Comparison of ENCODE assay signal across 9 cellular contexts in genomic region chr14:90658541-90658967, GRCh38.
DNase-seq lines count a peak whose midpoint lies in the region; ATAC-seq and TF ChIP-seq lines count a peak whose summit lies in the region.
"Had no signal": no experiment of that assay in that cellular context is flagged by ENCODE, and none has a peak within 500 bp of the region (broad histone marks: within the 10 kb centered on the region; RNA-seq: fewer than 3 reads in every experiment).

No MANE protein-coding gene starts in this region.

- 71 to 77% methylated on average over 5 to 8 of the region's 8 CpGs for WGBS in transverse colon (ENCODE audit: low coverage in 1 of 2), 2 donors

- H3K27ac ChIP-seq in lower lobe of right lung (no peak overlapping the region), transverse colon (no peak overlapping the region)

- H3K27me3 ChIP-seq in lower lobe of right lung (ENCODE audit: low read depth) (no peaks in the 10 kb centered on the region), transverse colon (no peaks in the 10 kb centered on the region)

- H3K4me1 ChIP-seq in lower lobe of right lung = peaks cover 24% of the 10 kb centered on the region
- H3K4me1 ChIP-seq in transverse colon = peaks cover 2 to 24% (median 21%) of the 10 kb centered on the region in 4 donors

- in situ Hi-C loops in transverse colon (cut with MboI; ENCODE audit: low pct_ligation_motif_present in 1 of 4, low pct_unique_long_range_greater_than_20kb in 1 of 4, low sequenced_read_pairs in 3 of 4) = no loop called here

- intact Hi-C loops in lower lobe of right lung (cut with DNase I) (no loop called here), transverse colon (cut with DNase I; ENCODE audit: low total_unique reads) (no loop called here)

- TF ChIP-seq CTCF in lower lobe of right lung (IDR thresholded peaks at IDR 0.05) (no peak), transverse colon (IDR thresholded peaks at IDR 0.05) (no peak)

- H3K36me3 ChIP-seq in lower lobe of right lung (peaks cover 11% of the 10 kb centered on the region), transverse colon (no peaks in the 10 kb centered on the region)

- H3K9me3 ChIP-seq in lower lobe of right lung (no peaks in the 10 kb centered on the region), transverse colon (no peaks in the 10 kb centered on the region)

- H3K4me3 ChIP-seq in lower lobe of right lung (no peak overlapping the region), transverse colon (no peak overlapping the region)

- peak; percentile 80 for DNase-seq in EL
- peak; percentile 69 for DNase-seq in HPDE6-E6E7 (ENCODE audit: extremely low spot score)
- peak; percentile 61 for DNase-seq in UCSD-AML1 (lab: John Stamatoyannopoulos, UW; ENCODE audit: unreplicated experiment)
- DNase-seq in lower lobe of right lung = no peak
- DNase-seq in transverse colon = no peak
- DNase-seq in activated effector memory CD4-positive, alpha-beta T cell treated with anti-CD3 and anti-CD28 coated beads, Interleukin-2, amount 50 U/mL, for 16 hours = no peak
- no peak for DNase-seq in NCI-H524 treated with DMSO at 0.1 percent for 48 hours (lab: John Stamatoyannopoulos, UW)
- DNase-seq: hippocampal formation had no signal

- peak; percentile 24 to 29 for ATAC-seq in lower lobe of right lung
- ATAC-seq in GM21737 (IDR thresholded peaks at IDR 0.05; ENCODE audit: unreplicated experiment) = no peak

- TF ChIP-seq POLR2A in transverse colon (IDR thresholded peaks at IDR 0.05) = no peak

- no peak for TF ChIP-seq EP300 in transverse colon (IDR thresholded peaks at IDR 0.05; ENCODE audit: low read depth)

Comparison
In these comparisons a context has a peak if more than half of its experiments do, and no peak if none do; other contexts are left out.
1. DNase-seq: peak in EL (single experiment), HPDE6-E6E7 (single experiment) and UCSD-AML1 (single experiment); none in lower lobe of right lung (single experiment), transverse colon (single experiment), activated effector memory CD4-positive, alpha-beta T cell treated with anti-CD3 and anti-CD28 coated beads, Interleukin-2, amount 50 U/mL, for 16 hours (single experiment) and NCI-H524 treated with DMSO at 0.1 percent for 48 hours (single experiment).